Comparison of ENCODE assay signal across 1 cellular context in the genomic region with DNA sequence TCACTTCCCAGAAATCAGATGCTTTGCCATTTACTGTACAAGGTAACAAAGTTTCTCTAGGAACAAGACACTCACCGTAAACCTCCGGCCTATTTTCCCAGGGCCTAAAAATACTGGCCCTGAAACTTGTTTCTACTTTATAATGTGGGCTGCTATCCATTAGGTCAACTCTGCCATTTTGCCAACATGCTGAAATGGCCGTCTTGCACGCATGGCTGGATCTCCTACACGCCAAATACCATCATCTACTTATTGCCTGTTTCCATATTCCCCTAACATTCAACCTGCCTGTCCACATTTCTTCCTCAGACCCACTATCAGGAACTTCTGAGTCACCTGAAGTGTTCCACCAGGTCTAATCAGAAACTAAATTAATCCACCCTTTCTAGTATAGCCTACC.
TF ChIP-seq lines count a peak whose summit lies in the region.

No MANE protein-coding gene starts in this region.

TF ChIP-seq in A549, 52 proteins besides CTCF, POLR2A, EP300 and RAD21:
- TF ChIP-seq HDAC2 (IDR thresholded peaks at IDR 0.05) (no peak), SMC3 (IDR thresholded peaks at IDR 0.05) (no peak), FOSB (CRISPR knock-in tag; IDR thresholded peaks at IDR 0.05) (0 out of 2 replicates have a peak, but pooled peaks have one; percentile 44), POLR2AphosphoS2 (conservative IDR thresholded peaks at IDR 0.05; ENCODE audit: low read length) (0 out of 2 replicates have a peak, but pooled peaks have one; percentile 84)
- TF ChIP-seq, protein P1, sequence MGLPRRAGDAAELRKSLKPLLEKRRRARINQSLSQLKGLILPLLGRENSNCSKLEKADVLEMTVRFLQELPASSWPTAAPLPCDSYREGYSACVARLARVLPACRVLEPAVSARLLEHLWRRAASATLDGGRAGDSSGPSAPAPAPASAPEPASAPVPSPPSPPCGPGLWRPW (IDR thresholded peaks at IDR 0.05) = no peak
- TF ChIP-seq, protein P2, sequence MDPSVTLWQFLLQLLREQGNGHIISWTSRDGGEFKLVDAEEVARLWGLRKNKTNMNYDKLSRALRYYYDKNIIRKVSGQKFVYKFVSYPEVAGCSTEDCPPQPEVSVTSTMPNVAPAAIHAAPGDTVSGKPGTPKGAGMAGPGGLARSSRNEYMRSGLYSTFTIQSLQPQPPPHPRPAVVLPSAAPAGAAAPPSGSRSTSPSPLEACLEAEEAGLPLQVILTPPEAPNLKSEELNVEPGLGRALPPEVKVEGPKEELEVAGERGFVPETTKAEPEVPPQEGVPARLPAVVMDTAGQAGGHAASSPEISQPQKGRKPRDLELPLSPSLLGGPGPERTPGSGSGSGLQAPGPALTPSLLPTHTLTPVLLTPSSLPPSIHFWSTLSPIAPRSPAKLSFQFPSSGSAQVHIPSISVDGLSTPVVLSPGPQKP (IDR thresholded peaks at IDR 0.05; ENCODE audit: low read depth, low read length) = no peak
TF ChIP-seq in A549: peak in this region for 2.
